Comparison of ENCODE assay signal across 14 cellular contexts in genomic region chr4:16000708-16001483, GRCh38. TPM values are rescaled to one million over a fixed set of nuclear protein-coding genes. Genes with fewer than 3 reads are reported as not detected.
A peak's percentile ranks its signal among the peaks of the same experiment; 100 is the strongest.
DNase-seq lines count a peak whose midpoint lies in the region; ATAC-seq and TF ChIP-seq lines count a peak whose summit lies in the region.
"Had no signal": no experiment of that assay in that cellular context is flagged by ENCODE, and none has a peak within 500 bp of the region (broad histone marks: within the 10 kb centered on the region; RNA-seq: fewer than 3 reads in every experiment).

No MANE protein-coding gene starts in this region.

- H3K9me3 ChIP-seq in heart right ventricle (no peaks in the 10 kb centered on the region), left ventricle myocardium inferior (replicated peaks) (no peaks in the 10 kb centered on the region), aorta (ENCODE audit: control insufficient read depth, low read length) (no peaks in the 10 kb centered on the region)
- H3K9me3 ChIP-seq: ovary, vagina had no signal

- H3K27me3 ChIP-seq in heart right ventricle (no peaks in the 10 kb centered on the region), left ventricle myocardium inferior (ENCODE audit: low read depth) (no peaks in the 10 kb centered on the region), aorta (ENCODE audit: control insufficient read depth in 1 of 2, insufficient read depth in 2 of 2, low read length in 1 of 2) (no peaks in the 10 kb centered on the region)
- H3K27me3 ChIP-seq: ovary, vagina had no signal

- peaks cover 0 to 45% (median 0%) of the 10 kb centered on the region in 9 donors for H3K36me3 ChIP-seq in heart right ventricle
- H3K36me3 ChIP-seq in left ventricle myocardium inferior = no peaks in the 10 kb centered on the region
- H3K36me3 ChIP-seq in aorta (ENCODE audit: control insufficient read depth in 1 of 2, insufficient read depth in 2 of 2, low read length in 1 of 2) = no peaks in the 10 kb centered on the region
- H3K36me3 ChIP-seq: brain microvascular endothelial cell, ovary, vagina had no signal

- WGBS in heart right ventricle, 2 donors = 72 to 73% methylated on average over 12 of the region's 12 CpGs
- WGBS in aorta, 2 donors = 75 to 79% methylated on average over 12 of the region's 12 CpGs

- no peak overlapping the region for H3K27ac ChIP-seq in heart right ventricle
- no peak overlapping the region for H3K27ac ChIP-seq in left ventricle myocardium inferior (replicated peaks)
- no peak overlapping the region for H3K27ac ChIP-seq in aorta (ENCODE audit: low read depth in 1 of 2, low read length in 2 of 2)
- H3K27ac ChIP-seq: brain microvascular endothelial cell, ovary, vagina had no signal

- DNase-seq in heart right ventricle (no peak), left ventricle myocardium inferior (no peak), aorta (no peak), activated gamma-delta T cell treated with Interleukin-2 at 50 U/mL for 16 hours (no peak), inferior parietal cortex (ENCODE audit: extremely low spot score) (no peak), NCI-H345 treated with DMSO at 0.1 percent for 48 hours (lab: John Stamatoyannopoulos, UW; ENCODE audit: unreplicated experiment) (no peak)
- DNase-seq in effector CD8-positive, alpha-beta T cell (lab: John Stamatoyannopoulos, UW) = peak; percentile 1
- DNase-seq: T-helper 17 cell had no signal

- intact Hi-C loops in heart right ventricle (cut with DNase I) (loop anchor here in 9 of 10 donors (1.0 to 10.0 kb wide), 13 partner anchors 39 to 346 kb away; partner anchors contain the start of genes FGFBP2 (in 5 of the 9) and FBXL5 (in 1 of the 9)), left ventricle myocardium inferior (cut with micrococcal nuclease) (loop anchor here (10.0 kb wide), 1 partner anchor 196 kb away; no protein-coding TSS in a partner anchor), aorta (cut with DNase I) (loop anchor here in 1 of 2 donors (5.0 kb wide), 1 partner anchor 119 kb away; no protein-coding TSS in a partner anchor)

- TF ChIP-seq CTCF in heart right ventricle (IDR thresholded peaks at IDR 0.05) (no peak), left ventricle myocardium inferior (IDR thresholded peaks at IDR 0.05; ENCODE audit: borderline replicate concordance) (no peak)

- H3K4me3 ChIP-seq in heart right ventricle (no peak overlapping the region), left ventricle myocardium inferior (no peak overlapping the region), aorta (ENCODE audit: low read length in 2 of 2) (no peak overlapping the region)
- H3K4me3 ChIP-seq: ovary, vagina had no signal

- peak in 5 of 8 donors; percentile 11 to 57 (median 22) for ATAC-seq in heart right ventricle
- ATAC-seq in HG03175 (IDR thresholded peaks at IDR 0.05; ENCODE audit: unreplicated experiment) = peak; percentile 18
- peak; percentile 23 for ATAC-seq in aorta (ENCODE audit: low FRiP score)

- peaks cover 0 to 14% (median 4%) of the 10 kb centered on the region in 9 donors for H3K4me1 ChIP-seq in heart right ventricle
- H3K4me1 ChIP-seq in left ventricle myocardium inferior = peaks cover 13% of the 10 kb centered on the region
- H3K4me1 ChIP-seq in aorta (ENCODE audit: control insufficient read depth in 1 of 2, insufficient read depth in 2 of 2, low read length in 2 of 2) = no peaks in the 10 kb centered on the region

RNA-seq across cellular contexts. Expression of gene FGFBP2, which starts 37.9 kb away (rescaled TPM):
- total RNA-seq in heart right ventricle (10 to 100 TPM in 1 of 10 donors, 1 to 10 TPM in 8, under 1 TPM in 1; 0.32 to 15.8 (median 1.6) TPM), left ventricle myocardium inferior (1.2 TPM), aorta (1 to 10 TPM in 1 of 2 donors, under 1 TPM in 1; 0.84 to 1.6 TPM)
- polyA plus RNA-seq in heart right ventricle (1 to 10 TPM in 1 of 2 donors, under 1 TPM in 1; 0.96 to 2.3 TPM), aorta (not detected)
- total RNA-seq: frontal cortex, H9 had no signal
